Comparison of ENCODE assay signal across 31 cellular contexts in genomic region chr16:27228036-27228435, GRCh38. TPM values are rescaled to one million over a fixed set of nuclear protein-coding genes. Genes with fewer than 3 reads are reported as not detected.
DNase-seq lines count a peak whose midpoint lies in the region; ATAC-seq, FAIRE-seq and TF ChIP-seq lines count a peak whose summit lies in the region.
"Had no signal": no experiment of that assay in that cellular context is flagged by ENCODE, and none has a peak within 500 bp of the region (broad histone marks: within the 10 kb centered on the region; RNA-seq: fewer than 3 reads in every experiment).

No MANE protein-coding gene starts in this region.

- TF ChIP-seq CTCF in NB4 (IDR thresholded peaks at IDR 0.05; ENCODE audit: low read depth, low read length) (no peak), HepG2 (CRISPR knock-in tag; IDR thresholded peaks at IDR 0.05) (no peak), esophagus muscularis mucosa (IDR thresholded peaks at IDR 0.05) (no peak), CD14-positive monocyte (IDR thresholded peaks at IDR 0.05) (no peak)

- peaks cover 59% of the 10 kb centered on the region for H3K4me1 Mint-ChIP-seq in activated naive CD8-positive, alpha-beta T cell (ENCODE audit: low read depth)
- peaks cover 59% of the 10 kb centered on the region for H3K4me1 Mint-ChIP-seq in activated naive CD8-positive, alpha-beta T cell treated with anti-CD3 and anti-CD28 coated beads, Interleukin-2, amount 50 U/mL, for 24 hours
- peaks cover 58 to 86% of the 10 kb centered on the region in 2 donors for H3K4me1 Mint-ChIP-seq in stimulated activated naive B cell treated with anti-CD40 and anti-IgM and Interleukin-4, amounts not matched to agents 10 μg/mL and 1 μg/mL and 100 μg/mL, for 72 hours
- peaks cover 21% of the 10 kb centered on the region for H3K4me1 Mint-ChIP-seq in CD14-positive monocyte

- CTCF ChIA-PET in HepG2 (lab: Yijun Ruan, JAX; ENCODE audit: low intra/inter-chr PET ratio, low total read pairs), result no interaction called here

- DNase-seq in activated naive CD8-positive, alpha-beta T cell treated with anti-CD3 and anti-CD28 coated beads, Interleukin-2, amount 50 U/mL, for 24 hours, result no peak
- DNase-seq in NB4 (ENCODE audit: low read depth) (peak; percentile 29), HepG2 (ENCODE audit: low spot score) (no peak), esophagus muscularis mucosa (ENCODE audit: extremely low spot score) (no peak), CD14-positive monocyte (ENCODE audit: low spot score) (no peak)
- DNase-seq in stimulated activated naive B cell treated with anti-CD40 and anti-IgM and Interleukin-4, amounts not matched to agents 10 μg/mL and 1 μg/mL and 100 μg/mL, for 72 hours, result no peak
- DNase-seq: ACHN; activated CD4-positive, alpha-beta T cell treated with anti-CD3 and anti-CD28 coated beads for 36 hours; activated effector memory CD4-positive, alpha-beta T cell treated with Interleukin-2 at 50 U/mL for 16 hours; activated T-cell treated with anti-CD3 and anti-CD28 coated beads for 4 hours; BE2C; caudate nucleus; erythroblast; left ventricle myocardium inferior; natural killer cell; NCI-H1092; NCI-H1694 treated with DMSO at 0.1 percent for 48 hours; NCI-H446 treated with DMSO at 0.1 percent for 48 hours; NCI-H774; occipital lobe; stimulated activated CD4-positive, alpha-beta T cell treated with anti-CD3 and anti-CD28 coated beads, Interleukin-12 subunit alpha, Interleukin-12 subunit beta, amount 100 ng/mL, for 4 hours; stimulated activated CD4-positive, alpha-beta T cell treated with anti-CD3 and anti-CD28 coated beads, Interleukin-2, amount 100 ng/mL, for 48 hours; T-helper 17 cell; trophoblast cell had no signal

- H3K4me3 ChIP-seq in NB4 (ENCODE audit: low read depth, low read length) (no peak overlapping the region), HepG2 (replicated peaks in 1 of 3; ENCODE audit: insufficient read depth in 1 of 3, low read depth in 2 of 3, low read length in 3 of 3) (no peak overlapping the region), esophagus muscularis mucosa (no peak overlapping the region)
- H3K4me3 ChIP-seq: left ventricle myocardium inferior, prostate gland, SK-N-MC had no signal

- no peak for FAIRE-seq in HepG2 (lab: Jason Lieb, UNC)
- FAIRE-seq: G401.6 had no signal

- in situ Hi-C loops in HepG2 (cut with HindIII; ENCODE audit: extremely low pct_ligation_motif_present, low pct_unique_long_range_greater_than_20kb), result no loop called here

- intact Hi-C loops in HepG2 (cut with micrococcal nuclease; ENCODE audit: unreplicated experiment) (no loop called here), esophagus muscularis mucosa (cut with DNase I) (no loop called here), CD14-positive monocyte (cut with micrococcal nuclease) (no loop called here)

- H3K4me3 Mint-ChIP-seq in activated naive CD8-positive, alpha-beta T cell, result no peak overlapping the region
- no peak overlapping the region for H3K4me3 Mint-ChIP-seq in activated naive CD8-positive, alpha-beta T cell treated with anti-CD3 and anti-CD28 coated beads, Interleukin-2, amount 50 U/mL, for 24 hours
- H3K4me3 Mint-ChIP-seq in stimulated activated naive B cell treated with anti-CD40 and anti-IgM and Interleukin-4, amounts not matched to agents 10 μg/mL and 1 μg/mL and 100 μg/mL, for 72 hours, result peak overlapping the region; percentile 70 to 87
- no peak overlapping the region for H3K4me3 Mint-ChIP-seq in CD14-positive monocyte
- H3K4me3 Mint-ChIP-seq: activated CD4-positive, alpha-beta T cell treated with anti-CD3 and anti-CD28 coated beads for 36 hours; natural killer cell; T-helper 17 cell had no signal

- H3K27me3 ChIP-seq in HepG2 (ENCODE audit: control insufficient read depth in 1 of 2, insufficient read depth in 2 of 2, low read length in 2 of 2) (no peaks in the 10 kb centered on the region), esophagus muscularis mucosa (no peaks in the 10 kb centered on the region)
- H3K27me3 ChIP-seq: BE2C had no signal

- WGBS in HepG2 (ENCODE audit: low lambda C conversion rate), result 86% methylated on average over 12 of the region's 13 CpGs
- 75% methylated on average over 11 of the region's 13 CpGs for WGBS in esophagus muscularis mucosa

- H3K79me2 ChIP-seq in HepG2 (ENCODE audit: insufficient read depth, low read length), result no peaks in the 10 kb centered on the region

- no peaks in the 10 kb centered on the region for H3K27me3 Mint-ChIP-seq in activated naive CD8-positive, alpha-beta T cell
- no peaks in the 10 kb centered on the region for H3K27me3 Mint-ChIP-seq in activated naive CD8-positive, alpha-beta T cell treated with anti-CD3 and anti-CD28 coated beads, Interleukin-2, amount 50 U/mL, for 24 hours
- no peaks in the 10 kb centered on the region for H3K27me3 Mint-ChIP-seq in stimulated activated naive B cell treated with anti-CD40 and anti-IgM and Interleukin-4, amounts not matched to agents 10 μg/mL and 1 μg/mL and 100 μg/mL, for 72 hours
- H3K27me3 Mint-ChIP-seq in CD14-positive monocyte (ENCODE audit: low read depth in 3 of 3), result peaks cover 0 to 3% (median 0%) of the 10 kb centered on the region in 3 donors
- H3K27me3 Mint-ChIP-seq: activated CD4-positive, alpha-beta T cell treated with anti-CD3 and anti-CD28 coated beads for 36 hours; T-helper 17 cell had no signal

- H4K20me1 ChIP-seq in HepG2 (ENCODE audit: insufficient read depth, low read length), result no peaks in the 10 kb centered on the region

- TF ChIP-seq EP300 in HepG2 (IDR thresholded peaks at IDR 0.05; ENCODE audit: low read depth in 2 of 2, low read length in 2 of 2), result no peak
- TF ChIP-seq EP300 in HepG2 (CRISPR knock-in tag; IDR thresholded peaks at IDR 0.05; ENCODE audit: borderline replicate concordance), result no peak
- TF ChIP-seq EP300 in esophagus muscularis mucosa (IDR thresholded peaks at IDR 0.05), result no peak

- H3K9ac ChIP-seq in HepG2 (ENCODE audit: insufficient read depth, low read depth, low read length), result no peak overlapping the region

- BruUV-seq in HepG2 (replicated peaks; lab: Mats Ljungman, UMichigan), result no TSS peak

- H3K36me3 ChIP-seq in HepG2 (replicated peaks in 1 of 2; ENCODE audit: control insufficient read depth in 1 of 2, insufficient read depth in 2 of 2, low read length in 2 of 2) (peaks cover 15 to 32% of the 10 kb centered on the region in 2 experiments; a peak in 4 of 5 replicates), esophagus muscularis mucosa (peaks cover 30 to 77% (median 51%) of the 10 kb centered on the region in 4 donors)
- H3K36me3 ChIP-seq: BE2C had no signal

- TF ChIP-seq POLR2A in NB4 (IDR thresholded peaks at IDR 0.05; ENCODE audit: extremely low read depth, insufficient read length) (no peak), HepG2 (IDR thresholded peaks at IDR 0.05; ENCODE audit: insufficient read depth in 1 of 2, low read depth in 2 of 2, low read length in 2 of 2) (no peak), esophagus muscularis mucosa (IDR thresholded peaks at IDR 0.05; ENCODE audit: low read depth) (no peak)

- H3K9me3 Mint-ChIP-seq in activated naive CD8-positive, alpha-beta T cell (ENCODE audit: low read depth), result no peaks in the 10 kb centered on the region
- no peaks in the 10 kb centered on the region for H3K9me3 Mint-ChIP-seq in activated naive CD8-positive, alpha-beta T cell treated with anti-CD3 and anti-CD28 coated beads, Interleukin-2, amount 50 U/mL, for 24 hours
- H3K9me3 Mint-ChIP-seq in stimulated activated naive B cell treated with anti-CD40 and anti-IgM and Interleukin-4, amounts not matched to agents 10 μg/mL and 1 μg/mL and 100 μg/mL, for 72 hours, result no peaks in the 10 kb centered on the region
- H3K9me3 Mint-ChIP-seq in CD14-positive monocyte, result no peaks in the 10 kb centered on the region
- H3K9me3 Mint-ChIP-seq: natural killer cell had no signal

- no peak overlapping the region for H2AFZ ChIP-seq in HepG2 (ENCODE audit: low read length)

- POLR2A ChIA-PET in HepG2 (lab: Yijun Ruan, JAX), result no interaction called here

- peaks cover 12% of the 10 kb centered on the region for H3K36me3 Mint-ChIP-seq in activated naive CD8-positive, alpha-beta T cell
- peaks cover 34% of the 10 kb centered on the region for H3K36me3 Mint-ChIP-seq in activated naive CD8-positive, alpha-beta T cell treated with anti-CD3 and anti-CD28 coated beads, Interleukin-2, amount 50 U/mL, for 24 hours (ENCODE audit: low read depth)
- peaks cover 58 to 75% of the 10 kb centered on the region in 2 donors for H3K36me3 Mint-ChIP-seq in stimulated activated naive B cell treated with anti-CD40 and anti-IgM and Interleukin-4, amounts not matched to agents 10 μg/mL and 1 μg/mL and 100 μg/mL, for 72 hours
- peaks cover 51 to 72% of the 10 kb centered on the region in 2 donors for H3K36me3 Mint-ChIP-seq in CD14-positive monocyte
- H3K36me3 Mint-ChIP-seq: natural killer cell had no signal

- no peaks in the 10 kb centered on the region for H3K9me3 ChIP-seq in HepG2 (ENCODE audit: low read length)
- no peaks in the 10 kb centered on the region for H3K9me3 ChIP-seq in esophagus muscularis mucosa
- H3K9me3 ChIP-seq: BE2C, left ventricle myocardium inferior, prostate gland had no signal

- H3K4me1 ChIP-seq in HepG2 (ENCODE audit: insufficient read depth, low read length) (no peaks in the 10 kb centered on the region), esophagus muscularis mucosa (peaks cover 19 to 28% (median 22%) of the 10 kb centered on the region in 4 donors)

- no peak for ATAC-seq in activated naive CD8-positive, alpha-beta T cell treated with anti-CD3 and anti-CD28 coated beads, Interleukin-2, amount 50 U/mL, for 24 hours
- ATAC-seq in HepG2 (no peak), GM21381 (IDR thresholded peaks at IDR 0.05; ENCODE audit: unreplicated experiment) (no peak)
- ATAC-seq in stimulated activated naive B cell treated with anti-CD40 and anti-IgM and Interleukin-4, amounts not matched to agents 10 μg/mL and 1 μg/mL and 100 μg/mL, for 72 hours (replicated peaks), result no peak
- ATAC-seq: activated CD4-positive, alpha-beta T cell treated with anti-CD3 and anti-CD28 coated beads for 36 hours; HCT116; natural killer cell; sciatic nerve; T-helper 17 cell had no signal

- H3K27ac ChIP-seq in HepG2 (ENCODE audit: extremely low read length, insufficient read depth, low read length) (no peak overlapping the region), esophagus muscularis mucosa (replicated peaks in 1 of 4) (no peak overlapping the region)
- H3K27ac ChIP-seq: left ventricle myocardium inferior, prostate gland, SK-N-MC had no signal

- H3K27ac Mint-ChIP-seq in activated naive CD8-positive, alpha-beta T cell, result peak overlapping the region; percentile 46
- H3K27ac Mint-ChIP-seq in activated naive CD8-positive, alpha-beta T cell treated with anti-CD3 and anti-CD28 coated beads, Interleukin-2, amount 50 U/mL, for 24 hours, result no peak overlapping the region
- H3K27ac Mint-ChIP-seq in stimulated activated naive B cell treated with anti-CD40 and anti-IgM and Interleukin-4, amounts not matched to agents 10 μg/mL and 1 μg/mL and 100 μg/mL, for 72 hours, result peak overlapping the region; percentile 73
- H3K27ac Mint-ChIP-seq in CD14-positive monocyte, result no peak overlapping the region
- H3K27ac Mint-ChIP-seq: activated CD4-positive, alpha-beta T cell treated with anti-CD3 and anti-CD28 coated beads for 36 hours had no signal

- H3K4me2 ChIP-seq in HepG2 (ENCODE audit: low read depth, low read length), result no peak overlapping the region

- TF ChIP-seq RAD21 in HepG2 (CRISPR knock-in tag; IDR thresholded peaks at IDR 0.05), result no peak

RNA-seq across cellular contexts. Expression of gene KDM8, which starts 24.7 kb away (rescaled TPM):
- total RNA-seq in HepG2 (2016; rRNA removed; fragmentation: Illumina TruSeq; extraction: Trizol), result 5.2 and 8.6 TPM in 2 replicates
- total RNA-seq in HepG2 (2016; cell fraction: cytosol; rRNA removed; fragmentation: Illumina TruSeq; extraction: Trizol; ENCODE audit: low read depth), result 4.8 and 8.6 TPM in 2 replicates
- 6.8 and 8.9 TPM in 2 replicates for total RNA-seq in HepG2 (2016; cell fraction: insoluble cytoplasmic fraction; rRNA removed; fragmentation: Illumina TruSeq; extraction: Trizol)
- total RNA-seq in HepG2 (2016; cell fraction: membrane; rRNA removed; fragmentation: Illumina TruSeq; extraction: Trizol), result 5.4 and 6.5 TPM in 2 replicates
- 10.5 and 11.8 TPM in 2 replicates for total RNA-seq in HepG2 (2016; cell fraction: nucleus; rRNA removed; fragmentation: Illumina TruSeq; extraction: Trizol)
- polyA plus RNA-seq in HepG2 (2011; rRNA removed), result 3.3 and 4.0 TPM in 2 replicates
- 1.7 and 1.8 TPM in 2 replicates for polyA plus RNA-seq in HepG2 (2011; cell fraction: cytosol; rRNA removed)
- 18.0 and 23.0 TPM in 2 replicates for polyA plus RNA-seq in HepG2 (2011; cell fraction: nucleus; rRNA removed)
- polyA plus RNA-seq in HepG2 (2012), result 3.3 and 3.7 TPM in 2 replicates
- 1.4 and 2.0 TPM in 2 replicates for polyA plus RNA-seq in HepG2 (2016; cell fraction: cytosol; fragmentation: Illumina TruSeq; extraction: Trizol; ENCODE audit: low read depth)
- polyA plus RNA-seq in HepG2 (2016; cell fraction: insoluble cytoplasmic fraction; fragmentation: Illumina TruSeq; extraction: Trizol; ENCODE audit: low read depth), result 8.2 and 9.2 TPM in 2 replicates
- polyA plus RNA-seq in HepG2 (2016; cell fraction: membrane; fragmentation: Illumina TruSeq; extraction: Trizol; ENCODE audit: low read depth), result 2.7 and 2.8 TPM in 2 replicates
- polyA plus RNA-seq in HepG2 (2016; cell fraction: nucleus; fragmentation: Illumina TruSeq; extraction: Trizol; ENCODE audit: insufficient read depth, low read depth), result 14.1 and 16.6 TPM in 2 replicates
- polyA minus RNA-seq in HepG2 (2011; rRNA and poly(A)+ RNA removed; ENCODE audit: low replicate concordance), result 8.5 and 15.7 TPM in 2 replicates
- polyA minus RNA-seq in HepG2 (2011; cell fraction: cytosol; rRNA and poly(A)+ RNA removed), result 1.7 and 2.4 TPM in 2 replicates
- 13.1 and 14.7 TPM in 2 replicates for polyA minus RNA-seq in HepG2 (2011; cell fraction: nucleus; rRNA and poly(A)+ RNA removed)
- total RNA-seq in esophagus muscularis mucosa, result 1 to 10 TPM; 2.5 to 7.1 (median 3.7) TPM
- polyA plus RNA-seq in CD14-positive monocyte, result 1 to 10 TPM in 1 of 2 donors, under 1 TPM in 1; 0.40 to 1.5 TPM

RNA-seq across cellular contexts. Expression of gene NSMCE1, which starts 40.5 kb away (rescaled TPM):
- 52.9 and 53.2 TPM in 2 replicates for total RNA-seq in HepG2 (2016; rRNA removed; fragmentation: Illumina TruSeq; extraction: Trizol)
- total RNA-seq in HepG2 (2016; cell fraction: cytosol; rRNA removed; fragmentation: Illumina TruSeq; extraction: Trizol; ENCODE audit: low read depth), result 17.2 and 19.5 TPM in 2 replicates
- 55.4 and 56.5 TPM in 2 replicates for total RNA-seq in HepG2 (2016; cell fraction: insoluble cytoplasmic fraction; rRNA removed; fragmentation: Illumina TruSeq; extraction: Trizol)
- 25.5 and 27.7 TPM in 2 replicates for total RNA-seq in HepG2 (2016; cell fraction: membrane; rRNA removed; fragmentation: Illumina TruSeq; extraction: Trizol)
- total RNA-seq in HepG2 (2016; cell fraction: nucleus; rRNA removed; fragmentation: Illumina TruSeq; extraction: Trizol), result 28.0 and 30.5 TPM in 2 replicates
- polyA plus RNA-seq in HepG2 (2011; rRNA removed), result 42.7 and 43.5 TPM in 2 replicates
- polyA plus RNA-seq in HepG2 (2011; cell fraction: cytosol; rRNA removed), result 43.3 and 48.1 TPM in 2 replicates
- polyA plus RNA-seq in HepG2 (2011; cell fraction: nucleus; rRNA removed), result 9.6 and 20.1 TPM in 2 replicates
- 63.6 and 69.8 TPM in 2 replicates for polyA plus RNA-seq in HepG2 (2012)
- 16.5 and 23.5 TPM in 2 replicates for polyA plus RNA-seq in HepG2 (2016; cell fraction: cytosol; fragmentation: Illumina TruSeq; extraction: Trizol; ENCODE audit: low read depth)
- 55.4 and 59.8 TPM in 2 replicates for polyA plus RNA-seq in HepG2 (2016; cell fraction: insoluble cytoplasmic fraction; fragmentation: Illumina TruSeq; extraction: Trizol; ENCODE audit: low read depth)
- 23.1 and 25.4 TPM in 2 replicates for polyA plus RNA-seq in HepG2 (2016; cell fraction: membrane; fragmentation: Illumina TruSeq; extraction: Trizol; ENCODE audit: low read depth)
- 58.1 and 59.0 TPM in 2 replicates for polyA plus RNA-seq in HepG2 (2016; cell fraction: nucleus; fragmentation: Illumina TruSeq; extraction: Trizol; ENCODE audit: insufficient read depth, low read depth)
- polyA minus RNA-seq in HepG2 (2011; rRNA and poly(A)+ RNA removed; ENCODE audit: low replicate concordance), result 68.2 and 105 TPM in 2 replicates
- polyA minus RNA-seq in HepG2 (2011; cell fraction: cytosol; rRNA and poly(A)+ RNA removed), result 19.2 and 19.6 TPM in 2 replicates
- polyA minus RNA-seq in HepG2 (2011; cell fraction: nucleus; rRNA and poly(A)+ RNA removed), result 12.1 and 29.7 TPM in 2 replicates
- 10 to 100 TPM; 49.7 to 68.8 (median 64.0) TPM for total RNA-seq in esophagus muscularis mucosa
- polyA plus RNA-seq in CD14-positive monocyte, result 10 to 100 TPM; 82.6 to 85.2 TPM

Comparison
In these comparisons a context has a peak if more than half of its experiments do, and no peak if none do; other contexts are left out.
1. H3K27ac Mint-ChIP-seq: peak in activated naive CD8-positive, alpha-beta T cell (single experiment) and stimulated activated naive B cell treated with anti-CD40 and anti-IgM and Interleukin-4, amounts not matched to agents 10 μg/mL and 1 μg/mL and 100 μg/mL, for 72 hours (single experiment); none in activated naive CD8-positive, alpha-beta T cell treated with anti-CD3 and anti-CD28 coated beads, Interleukin-2, amount 50 U/mL, for 24 hours (single experiment) and CD14-positive monocyte (0 of 7).
2. H3K4me3 Mint-ChIP-seq: peak in stimulated activated naive B cell treated with anti-CD40 and anti-IgM and Interleukin-4, amounts not matched to agents 10 μg/mL and 1 μg/mL and 100 μg/mL, for 72 hours (2 of 2); none in activated naive CD8-positive, alpha-beta T cell (single experiment), activated naive CD8-positive, alpha-beta T cell treated with anti-CD3 and anti-CD28 coated beads, Interleukin-2, amount 50 U/mL, for 24 hours (single experiment) and CD14-positive monocyte (0 of 2).